In genomic region chr2:32862269-32863055, GRCh38 we compare ENCODE assay signal across 2 cellular contexts.
TF ChIP-seq lines count a peak whose summit lies in the region.

No MANE protein-coding gene starts in this region.

TF ChIP-seq in K562, 482 proteins besides CTCF, POLR2A, EP300 and RAD21 (continued from another document):
- no peak for TF ChIP-seq NFE2 (IDR thresholded peaks at IDR 0.05; ENCODE audit: low read depth)
- 0 out of 2 replicates have a peak, but pooled peaks have one; percentile 15 for TF ChIP-seq GTF2E2 (tag; IDR thresholded peaks at IDR 0.05)
- TF ChIP-seq CEBPB (tag; IDR thresholded peaks at IDR 0.05), result peak; percentile 78

TF ChIP-seq in HEK293T, 16 proteins besides CTCF, POLR2A, EP300 and RAD21 (continued from another document):
- no peak for TF ChIP-seq FOXM1 (IDR thresholded peaks at IDR 0.05; ENCODE audit: borderline replicate concordance)
- no peak for TF ChIP-seq LEF1 (IDR thresholded peaks at IDR 0.05; ENCODE audit: borderline replicate concordance)
